Comparison of ENCODE assay signal across 20 cellular contexts in genomic region chr2:102250278-102250821, GRCh38.
DNase-seq lines count a peak whose midpoint lies in the region; ATAC-seq and TF ChIP-seq lines count a peak whose summit lies in the region.
"Had no signal": no experiment of that assay in that cellular context is flagged by ENCODE, and none has a peak within 500 bp of the region (broad histone marks: within the 10 kb centered on the region; RNA-seq: fewer than 3 reads in every experiment).

No MANE protein-coding gene starts in this region.

- H3K9ac ChIP-seq in NT2/D1 (ENCODE audit: insufficient read length, low read depth) = peak overlapping the region; percentile 29
- H3K9ac ChIP-seq: neural progenitor cell, SK-N-SH had no signal

- ATAC-seq in esophagus mucosa = peak; percentile 13

- no peaks in the 10 kb centered on the region for H3K9me3 Mint-ChIP-seq in activated naive CD4-positive, alpha-beta T cell treated with anti-CD3 and anti-CD28 coated beads, Interleukin-2, amount 50 U/mL, for 24 hours
- H3K9me3 Mint-ChIP-seq: HFFc6, neural progenitor cell, type B pancreatic cell had no signal

- no peak overlapping the region for H3K27ac Mint-ChIP-seq in activated naive CD4-positive, alpha-beta T cell treated with anti-CD3 and anti-CD28 coated beads, Interleukin-2, amount 50 U/mL, for 24 hours
- H3K27ac Mint-ChIP-seq: HFFc6, neural progenitor cell had no signal

- H3K4me1 ChIP-seq in NT2/D1 (ENCODE audit: insufficient read depth, insufficient read length) (no peaks in the 10 kb centered on the region), testis (peaks cover 10% of the 10 kb centered on the region)
- H3K4me1 ChIP-seq: neural progenitor cell had no signal

- TF ChIP-seq CTCF in testis (IDR thresholded peaks at IDR 0.05) (no peak), foreskin fibroblast (IDR thresholded peaks at IDR 0.05; ENCODE audit: low read depth, low read length) (no peak)

- H3K4me3 ChIP-seq in NT2/D1 (ENCODE audit: insufficient read length, low read depth) (no peak overlapping the region), testis (peak overlapping the region; percentile 2 to 53), foreskin fibroblast (ENCODE audit: low read depth in 1 of 2, low read length in 2 of 2) (no peak overlapping the region)
- H3K4me3 ChIP-seq: lung had no signal

- H3K27me3 ChIP-seq in NT2/D1 (ENCODE audit: insufficient read depth, insufficient read length) (peaks cover 28% of the 10 kb centered on the region), testis (no peaks in the 10 kb centered on the region)
- H3K27me3 ChIP-seq: brain microvascular endothelial cell had no signal

- H3K9me3 ChIP-seq in NT2/D1 (ENCODE audit: insufficient read depth, low read length) (no peaks in the 10 kb centered on the region), testis (no peaks in the 10 kb centered on the region)
- H3K9me3 ChIP-seq: gastroesophageal sphincter, SK-N-SH had no signal

- WGBS in testis, 2 donors = 55 to 74% methylated on average over 15 to 37 of the region's 37 CpGs

- H3K27me3 Mint-ChIP-seq in activated naive CD4-positive, alpha-beta T cell treated with anti-CD3 and anti-CD28 coated beads, Interleukin-2, amount 50 U/mL, for 24 hours = peaks cover 1% of the 10 kb centered on the region

- no peak overlapping the region for H3K27ac ChIP-seq in testis
- H3K27ac ChIP-seq: brain microvascular endothelial cell, neural progenitor cell, RWPE1, WERI-Rb-1 had no signal

- TF ChIP-seq POLR2A in testis (IDR thresholded peaks at IDR 0.05) = no peak

- intact Hi-C loops in testis (cut with DNase I; ENCODE audit: low total_unique reads) = no loop called here

- no peaks in the 10 kb centered on the region for H3K36me3 Mint-ChIP-seq in activated naive CD4-positive, alpha-beta T cell treated with anti-CD3 and anti-CD28 coated beads, Interleukin-2, amount 50 U/mL, for 24 hours
- H3K36me3 Mint-ChIP-seq: neural progenitor cell, type B pancreatic cell had no signal

- H3K36me3 ChIP-seq in NT2/D1 (ENCODE audit: insufficient read depth, insufficient read length, low read length) = no peaks in the 10 kb centered on the region
- no peaks in the 10 kb centered on the region for H3K36me3 ChIP-seq in testis (ENCODE audit: low read depth, missing control alignments)
- H3K36me3 ChIP-seq: brain microvascular endothelial cell, gastroesophageal sphincter, neural progenitor cell, WERI-Rb-1 had no signal

- H3K4me1 Mint-ChIP-seq in activated naive CD4-positive, alpha-beta T cell treated with anti-CD3 and anti-CD28 coated beads, Interleukin-2, amount 50 U/mL, for 24 hours = peaks cover 30% of the 10 kb centered on the region

- peak overlapping the region; percentile 7 for H3K4me3 Mint-ChIP-seq in activated naive CD4-positive, alpha-beta T cell treated with anti-CD3 and anti-CD28 coated beads, Interleukin-2, amount 50 U/mL, for 24 hours

- no peak for DNase-seq in activated naive CD4-positive, alpha-beta T cell (lab: John Stamatoyannopoulos, UW)
- no peak for DNase-seq in NT2/D1 (ENCODE audit: low read depth, low spot score)
- DNase-seq in testis = no peak
- DNase-seq in foreskin fibroblast = no peak
- no peak for DNase-seq in HUDEP-2 (lab: John Stamatoyannopoulos, UW; ENCODE audit: unreplicated experiment in 76 of 76)
- no peak for DNase-seq in DMS 273 treated with DMSO at 0.1 percent for 48 hours (lab: John Stamatoyannopoulos, UW)
- DNase-seq: brain microvascular endothelial cell, COR-L47, HFFc6, NCI-H1092 treated with DMSO at 0.1 percent for 48 hours, NCI-H187 treated with DMSO at 0.1 percent for 48 hours, SK-N-SH, WERI-Rb-1 had no signal

Comparison
In these comparisons a context has a peak if more than half of its experiments do, and no peak if none do; other contexts are left out.
1. H3K4me3 ChIP-seq: peak in testis (2 of 2); none in NT2/D1 (single experiment) and foreskin fibroblast (0 of 2).